In the genomic region with DNA sequence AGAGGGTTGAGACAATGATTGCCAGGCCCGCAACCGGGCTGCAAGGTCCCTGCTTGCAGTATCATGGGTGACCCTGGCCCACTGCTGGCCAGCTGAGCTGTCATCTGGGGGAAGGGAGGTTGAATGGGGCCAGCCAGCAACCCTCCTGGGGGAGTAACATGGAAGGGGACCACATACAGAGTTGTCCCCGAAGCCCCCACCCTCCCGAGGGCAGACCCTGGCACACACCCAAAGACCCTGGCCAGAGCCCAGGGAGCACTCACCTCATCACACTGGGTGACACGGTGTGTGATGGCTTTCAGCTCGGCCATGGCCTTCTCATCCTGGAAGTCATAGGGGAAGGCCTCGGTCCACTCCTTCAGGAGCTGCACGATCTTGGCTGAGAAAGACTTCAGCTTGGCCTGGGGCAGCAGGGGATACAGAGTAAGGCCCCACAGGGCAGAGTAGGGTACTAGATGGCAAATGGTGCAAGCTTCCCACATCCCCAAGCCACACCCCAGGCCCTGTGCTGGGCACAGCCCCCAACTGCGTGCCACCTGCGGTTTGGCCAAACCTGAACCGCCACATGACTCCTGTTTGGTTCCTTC, we compare ENCODE assay signal across 9 cellular contexts.
DNase-seq lines count a peak whose midpoint lies in the region; ATAC-seq and TF ChIP-seq lines count a peak whose summit lies in the region.
"Had no signal": no experiment of that assay in that cellular context is flagged by ENCODE, and none has a peak within 500 bp of the region (broad histone marks: within the 10 kb centered on the region; RNA-seq: fewer than 3 reads in every experiment).

No MANE protein-coding gene starts in this region.

- no peaks in the 10 kb centered on the region for H3K9me3 Mint-ChIP-seq in activated CD4-positive, alpha-beta memory T cell treated with anti-CD3 and anti-CD28 coated beads for 36 hours

- POLR2A ChIA-PET in activated CD4-positive, alpha-beta memory T cell treated with anti-CD3 and anti-CD28 coated beads for 36 hours (lab: Charles Lee) = interaction anchor here (0.6 to 1.0 kb wide), 2 partner anchors 41 to 62 kb away, joined by 3 read pairs; no protein-coding TSS in a partner anchor

- WGBS in smooth muscle cell (ENCODE audit: low lambda C conversion rate) = 91% methylated on average over 11 of the region's 11 CpGs

- peaks cover 3% of the 10 kb centered on the region for H3K4me1 ChIP-seq in smooth muscle cell (ENCODE audit: low read depth)

- H3F3A ChIP-seq in smooth muscle cell (ENCODE audit: low read depth) = no peaks in the 10 kb centered on the region

- intact Hi-C loops in activated CD4-positive, alpha-beta memory T cell treated with anti-CD3 and anti-CD28 coated beads for 36 hours (cut with micrococcal nuclease) = loop anchor here (1.0 to 5.0 kb wide), 2 partner anchors 56 to 61 kb away; no protein-coding TSS in a partner anchor

- no peaks in the 10 kb centered on the region for H3K9me3 ChIP-seq in smooth muscle cell (replicated peaks; ENCODE audit: low read depth)

- CTCF ChIA-PET in activated CD4-positive, alpha-beta memory T cell treated with anti-CD3 and anti-CD28 coated beads for 36 hours (lab: Charles Lee) = interaction anchor here (0.6 to 2.5 kb wide), 24 partner anchors 8 to 259 kb away, joined by 3 to 14 read pairs (median 4); a partner anchor contains a TSS

- H3K4me3 Mint-ChIP-seq in activated CD4-positive, alpha-beta memory T cell treated with anti-CD3 and anti-CD28 coated beads for 36 hours = no peak overlapping the region

- ATAC-seq in GM18858 (IDR thresholded peaks at IDR 0.05; ENCODE audit: unreplicated experiment) = no peak

- H3K27ac ChIP-seq in smooth muscle cell (ENCODE audit: low read depth) = no peak overlapping the region

- H2AFZ ChIP-seq in smooth muscle cell (ENCODE audit: low read depth) = no peak overlapping the region

- H3K4me2 ChIP-seq in smooth muscle cell = peak overlapping the region; percentile 91

- H3K27me3 ChIP-seq in H7 (ENCODE audit: control insufficient read depth, insufficient read depth, low read length) (no peaks in the 10 kb centered on the region), smooth muscle cell (ENCODE audit: low read depth) (no peaks in the 10 kb centered on the region)

- H3K27me3 Mint-ChIP-seq in activated CD4-positive, alpha-beta memory T cell treated with anti-CD3 and anti-CD28 coated beads for 36 hours = no peaks in the 10 kb centered on the region

- TF ChIP-seq CTCF in smooth muscle cell (IDR thresholded peaks at IDR 0.05; ENCODE audit: borderline replicate concordance, insufficient read depth, poor library complexity, severe bottlenecking) = no peak

- H3K4me1 Mint-ChIP-seq in activated CD4-positive, alpha-beta memory T cell treated with anti-CD3 and anti-CD28 coated beads for 36 hours (ENCODE audit: low read depth) = peaks cover 6% of the 10 kb centered on the region

- H3K4me3 ChIP-seq in H7 (ENCODE audit: insufficient read depth, low read depth, low read length) (no peak overlapping the region), smooth muscle cell (peak overlapping the region; percentile 58)

- H3K79me2 ChIP-seq in smooth muscle cell (ENCODE audit: low read depth) = no peaks in the 10 kb centered on the region

- no peaks in the 10 kb centered on the region for H4K20me1 ChIP-seq in smooth muscle cell (ENCODE audit: low read depth)

- H3K36me3 ChIP-seq in H7 (replicated peaks; ENCODE audit: control insufficient read depth, insufficient read depth, low read length) (peaks cover 33% of the 10 kb centered on the region), smooth muscle cell (ENCODE audit: low read depth) (no peaks in the 10 kb centered on the region)

- DNase-seq in H7 (peak; percentile 46), hepatic stellate cell (ENCODE audit: low spot score) (peak; percentile 4), smooth muscle cell (lab: John Stamatoyannopoulos, UW; ENCODE audit: unreplicated experiment) (no peak), NCI-H2227 treated with DMSO at 0.1 percent for 48 hours (lab: John Stamatoyannopoulos, UW) (no peak), SW480 (ENCODE audit: low spot score) (no peak), NOMO-1 treated with DMSO at 0.1 percent for 48 hours (lab: John Stamatoyannopoulos, UW; ENCODE audit: unreplicated experiment) (no peak)
- peak; percentile 7 for DNase-seq in activated CD4-positive, alpha-beta memory T cell treated with anti-CD3 and anti-CD28 coated beads for 36 hours
- DNase-seq: NCI-H524 had no signal

- no peak overlapping the region for H3K27ac Mint-ChIP-seq in activated CD4-positive, alpha-beta memory T cell treated with anti-CD3 and anti-CD28 coated beads for 36 hours

- H3K36me3 Mint-ChIP-seq in activated CD4-positive, alpha-beta memory T cell treated with anti-CD3 and anti-CD28 coated beads for 36 hours = no peaks in the 10 kb centered on the region

- H3K9ac ChIP-seq in smooth muscle cell (ENCODE audit: low read depth) = no peak overlapping the region

Comparison
In these comparisons a context has a peak if more than half of its experiments do, and no peak if none do; other contexts are left out.
1. DNase-seq: peak in H7 (single experiment), activated CD4-positive, alpha-beta memory T cell treated with anti-CD3 and anti-CD28 coated beads for 36 hours (single experiment) and hepatic stellate cell (single experiment); none in smooth muscle cell (single experiment), NCI-H2227 treated with DMSO at 0.1 percent for 48 hours (single experiment), SW480 (single experiment) and NOMO-1 treated with DMSO at 0.1 percent for 48 hours (single experiment).